11 cellular contexts compared by ENCODE assay signal in genomic region chr7:150447966-150448788, GRCh38. TPM values are rescaled to one million over a fixed set of nuclear protein-coding genes. Genes with fewer than 3 reads are reported as not detected.
DNase-seq lines count a peak whose midpoint lies in the region; ATAC-seq, FAIRE-seq and TF ChIP-seq lines count a peak whose summit lies in the region.
"Had no signal": no experiment of that assay in that cellular context is flagged by ENCODE, and none has a peak within 500 bp of the region (broad histone marks: within the 10 kb centered on the region; RNA-seq: fewer than 3 reads in every experiment).

No MANE protein-coding gene starts in this region.

- no peak for FAIRE-seq in GM12878 (lab: Jason Lieb, UNC)

- ATAC-seq in left cardiac atrium (no peak), HG03354 (IDR thresholded peaks at IDR 0.05; ENCODE audit: poor library complexity, severe bottlenecking, unreplicated experiment) (peak; percentile 2), GM12878 (peak; percentile 1; the same call in 1 of the 3 replicates)

- no peak overlapping the region for H3K4me3 ChIP-seq in left ventricle myocardium inferior
- H3K4me3 ChIP-seq in GM12878, result no peak overlapping the region
- no peak overlapping the region for H3K4me3 ChIP-seq in tibial nerve
- H3K4me3 ChIP-seq: GM23248 had no signal

- TF ChIP-seq CTCF in left ventricle myocardium inferior (IDR thresholded peaks at IDR 0.05; ENCODE audit: borderline replicate concordance) (no peak), GM12878 (IDR thresholded peaks at IDR 0.05 in 2 of 3, conservative IDR thresholded peaks at IDR 0.05 in 1 of 3; ENCODE audit: control insufficient read depth in 2 of 3, extremely low read depth in 1 of 3, insufficient read depth in 1 of 3, low read depth in 3 of 3, low read length in 3 of 3) (no peak), tibial nerve (IDR thresholded peaks at IDR 0.05) (no peak)

- H3K27me3 ChIP-seq in left ventricle myocardium inferior (ENCODE audit: low read depth) (no peaks in the 10 kb centered on the region), GM12878 (replicated peaks in 1 of 2; ENCODE audit: control insufficient read depth in 2 of 2, insufficient read depth in 2 of 2, low read length in 1 of 2) (no peaks in the 10 kb centered on the region), tibial nerve (peaks cover 0 to 4% of the 10 kb centered on the region in 2 donors)

- intact Hi-C loops in left ventricle myocardium inferior (cut with micrococcal nuclease) (loop anchor here (2.0 kb wide), 1 partner anchor 309 kb away; no protein-coding TSS in a partner anchor), left cardiac atrium (cut with DNase I) (loop anchor here in 1 of 2 donors (2.0 to 5.0 kb wide), 2 partner anchors 139 to 309 kb away; no protein-coding TSS in a partner anchor), GM12878 (cut with micrococcal nuclease; ENCODE audit: unreplicated experiment) (loop anchor here (1.0 to 10.0 kb wide), 3 partner anchors 309 to 534 kb away; no protein-coding TSS in a partner anchor)

- H3K79me2 ChIP-seq in GM12878 (ENCODE audit: control insufficient read depth, insufficient read depth, low read length), result peaks cover 16% of the 10 kb centered on the region

- H3K4me2 ChIP-seq in GM12878 (ENCODE audit: control insufficient read depth, insufficient read depth), result peak overlapping the region; percentile 41; the same call in 1 of the 2 replicates

- POLR2A ChIA-PET in GM12878 (lab: Charles Lee), result interaction anchor here (1.1 to 1.3 kb wide), 2 partner anchors 18 to 219 kb away, joined by 3 to 4 read pairs; no protein-coding TSS in a partner anchor

- H3K36me3 ChIP-seq in left ventricle myocardium inferior, result no peaks in the 10 kb centered on the region
- H3K36me3 ChIP-seq in GM12878 (ENCODE audit: control insufficient read depth in 2 of 2, insufficient read depth in 2 of 2, low read length in 1 of 2), result peaks cover 13 to 18% of the 10 kb centered on the region in 2 experiments; a peak in 3 of 4 replicates
- no peaks in the 10 kb centered on the region for H3K36me3 ChIP-seq in tibial nerve

- CTCF ChIA-PET in GM12878 (lab: Yijun Ruan, JAX), result interaction anchor here (0.7 to 4.3 kb wide), 34 partner anchors 8 to 560 kb away, joined by 3 to 112 read pairs (median 4); partner anchors contain the start of gene GIMAP2

- H3K9me3 ChIP-seq in left ventricle myocardium inferior (replicated peaks) (no peaks in the 10 kb centered on the region), GM12878 (replicated peaks; ENCODE audit: control insufficient read depth, insufficient read depth, low read length) (no peaks in the 10 kb centered on the region), tibial nerve (peaks cover 0 to 2% (median 0%) of the 10 kb centered on the region in 4 donors)

- RAD21 ChIA-PET in GM12878 (lab: Charles Lee; ENCODE audit: unreplicated experiment), result interaction anchor here (0.7 to 5.1 kb wide), 14 partner anchors 14 to 428 kb away, joined by 3 to 75 read pairs (median 4); partner anchors contain the start of gene GIMAP2

- BruUV-seq in GM12878 (replicated peaks; lab: Mats Ljungman, UMichigan), result no TSS peak

- TF ChIP-seq POLR2A in GM12878 (IDR thresholded peaks at IDR 0.05; ENCODE audit: low read depth, low read length) (no peak), tibial nerve (IDR thresholded peaks at IDR 0.05) (no peak)

- H3K4me1 ChIP-seq in left ventricle myocardium inferior (peaks cover 53% of the 10 kb centered on the region), GM12878 (ENCODE audit: control insufficient read depth, insufficient read depth, low read length) (peaks cover 34% of the 10 kb centered on the region), tibial nerve (peaks cover 0 to 12% (median 10%) of the 10 kb centered on the region in 4 donors)

- no peak for TF ChIP-seq EP300 in GM12878 (IDR thresholded peaks at IDR 0.05; ENCODE audit: borderline replicate concordance in 1 of 2, control insufficient read depth in 1 of 2, low read depth in 2 of 2, low read length in 2 of 2)
- TF ChIP-seq EP300 in tibial nerve (IDR thresholded peaks at IDR 0.05), result no peak

- TF ChIP-seq RAD21 in GM12878 (IDR thresholded peaks at IDR 0.05; ENCODE audit: insufficient read depth, low read depth, low read length), result no peak

- in situ Hi-C loops in GM12878 (cut with MboI), result loop anchor here (5.0 kb wide), 1 partner anchor 304 kb away; no protein-coding TSS in a partner anchor

- H2AFZ ChIP-seq in GM12878 (ENCODE audit: control insufficient read depth, low read depth, low read length), result peak overlapping the region; percentile 63; the same call in 1 of the 2 replicates
- H2AFZ ChIP-seq: GM23248 had no signal

- H3K27ac ChIP-seq in left ventricle myocardium inferior (replicated peaks) (peak overlapping the region; percentile 46), GM12878 (ENCODE audit: control insufficient read depth, insufficient read depth) (peak overlapping the region; percentile 36), tibial nerve (no peak overlapping the region)
- H3K27ac ChIP-seq: GM23248, RWPE1 had no signal

- SMC1A ChIA-PET in GM12878 (lab: Charles Lee; ENCODE audit: uncharacterized antibody, unreplicated experiment), result interaction anchor here (0.6 to 8.2 kb wide), 23 partner anchors 8 to 335 kb away, joined by 3 to 115 read pairs (median 4); partner anchors contain the start of genes GIMAP4 and GIMAP6

- no peak overlapping the region for H3K9ac ChIP-seq in GM12878 (ENCODE audit: control insufficient read depth, insufficient read depth, low read length)
- H3K9ac ChIP-seq: GM23248 had no signal

- H4K20me1 ChIP-seq in GM12878 (ENCODE audit: control insufficient read depth, insufficient read depth), result no peaks in the 10 kb centered on the region

- no peak for DNase-seq in left ventricle myocardium inferior
- DNase-seq in left cardiac atrium, result no peak
- no peak for DNase-seq in GM12878 (ENCODE audit: low read depth, low spot score)
- no peak for DNase-seq in stimulated activated CD4-positive, alpha-beta T cell treated with anti-CD3 and anti-CD28 coated beads, Interleukin-1b, Interleukin-23, amount 100 ng/mL, for 48 hours
- DNase-seq in AML-193 (lab: John Stamatoyannopoulos, UW), result no peak
- DNase-seq in globus pallidus (ENCODE audit: low spot score), result no peak
- no peak for DNase-seq in tibial nerve (ENCODE audit: low spot score in 2 of 2)
- DNase-seq: NCI-H187 treated with DMSO at 0.1 percent for 48 hours had no signal

- 70% methylated on average over 32 of the region's 32 CpGs for WGBS in GM12878 (ENCODE audit: insufficient coverage, insufficient replicate concordance, low lambda C conversion rate, missing lambda C conversion rate)
- WGBS in tibial nerve, 2 donors, result 75 to 78% methylated on average over 32 of the region's 32 CpGs

TF ChIP-seq in GM12878, 131 proteins besides CTCF, POLR2A, EP300 and RAD21 (continues in another document):
- TF ChIP-seq BACH1 (IDR thresholded peaks at IDR 0.05; ENCODE audit: borderline replicate concordance) (0 out of 2 replicates have a peak, but pooled peaks have one; percentile 24), MEF2B (IDR thresholded peaks at IDR 0.05; ENCODE audit: partially characterized antibody, poor library complexity, severe bottlenecking) (no peak), POLR2AphosphoS2 (IDR thresholded peaks at IDR 0.05; ENCODE audit: low read depth, low read length) (peak; percentile 60; the same call in 1 of the 2 replicates), MTA3 (IDR thresholded peaks at IDR 0.05; ENCODE audit: borderline replicate concordance, low read length) (peak; percentile 29; the same call in 1 of the 2 replicates), ZBED1 (IDR thresholded peaks at IDR 0.05; ENCODE audit: borderline replicate concordance) (no peak)

RNA-seq across cellular contexts. Expression of gene GIMAP8, which starts 2.3 kb away (rescaled TPM):
- total RNA-seq in left ventricle myocardium inferior (11.0 TPM), left cardiac atrium (10 to 100 TPM; 16.6 to 19.7 TPM), GM12878 (2014; rRNA removed) (3.7 and 4.5 TPM in 2 replicates), GM12878 (2014; rRNA removed; fragmentation: Illumina TruSeq; extraction: Trizol) (5.7 TPM in 2 replicates), GM12878 (2021) (5.7 and 6.2 TPM in 2 replicates), tibial nerve (10 to 100 TPM in 2 of 4 donors, 1 to 10 TPM in 2; 6.3 to 15.9 (median 10.4) TPM)
- 12.9 and 13.9 TPM in 2 replicates for total RNA-seq in GM12878 (2013; cell fraction: nucleolus; rRNA removed)
- 4.4 TPM for polyA plus RNA-seq in GM12878 (2011; ENCODE audit: low read depth)
- polyA plus RNA-seq in GM12878 (2011; rRNA removed) (9.7 and 12.6 TPM in 2 replicates), GM12878 (2014; fragmentation: Illumina TruSeq; extraction: Trizol) (7.9 and 8.3 TPM in 2 replicates), GM12878 (2014; fragmentation: Nextera tagmentation; extraction: Ambion mirVana) (1 to 10 TPM in 1 of 2 experiments, under 1 TPM in 1; 0.66 to 2.6 TPM), GM12878 (2014; rRNA removed) (6.0 and 7.0 TPM in 2 replicates), GM12878 (2016; fragmentation: Nextera tagmentation; extraction: Ambion mirVana) (1 to 10 TPM; 2.0 to 2.2 TPM)
- polyA plus RNA-seq in GM12878 (2011; cell fraction: cytosol; rRNA removed), result 4.6 and 5.5 TPM in 2 replicates
- 14.7 and 18.1 TPM in 2 replicates for polyA plus RNA-seq in GM12878 (2011; cell fraction: nucleus; rRNA removed)
- 5.3 and 7.0 TPM in 2 replicates for polyA plus RNA-seq in GM12878 (2012)
- 7.5 and 8.2 TPM in 2 replicates for polyA minus RNA-seq in GM12878 (2011; rRNA and poly(A)+ RNA removed)
- polyA minus RNA-seq in GM12878 (2011; cell fraction: cytosol; rRNA and poly(A)+ RNA removed), result 2.6 and 3.2 TPM in 2 replicates
- polyA minus RNA-seq in GM12878 (2011; cell fraction: nucleus; rRNA and poly(A)+ RNA removed), result 5.1 and 6.5 TPM in 2 replicates
- total RNA-seq: GM23248 had no signal
- polyA plus RNA-seq: GM23248 had no signal

Comparison
In these comparisons a context has a peak if more than half of its experiments do, and no peak if none do; other contexts are left out.
1. H3K27ac ChIP-seq: peak in left ventricle myocardium inferior (single experiment) and GM12878 (single experiment); none in tibial nerve (0 of 4).
2. ATAC-seq: peak in HG03354 (single experiment) and GM12878 (single experiment); none in left cardiac atrium (0 of 2).